1 cellular context compared by ENCODE assay signal in genomic region chr3:60703956-60704736, GRCh38.
TF ChIP-seq lines count a peak whose summit lies in the region.

No MANE protein-coding gene starts in this region.

TF ChIP-seq in SK-N-SH, 30 proteins besides CTCF, POLR2A, EP300 and RAD21 (continued from another document):
- no peak for TF ChIP-seq SMC3 (IDR thresholded peaks at IDR 0.05; ENCODE audit: low read depth, low read length)
TF ChIP-seq in SK-N-SH: peak in this region for 3.
